In the genomic region with DNA sequence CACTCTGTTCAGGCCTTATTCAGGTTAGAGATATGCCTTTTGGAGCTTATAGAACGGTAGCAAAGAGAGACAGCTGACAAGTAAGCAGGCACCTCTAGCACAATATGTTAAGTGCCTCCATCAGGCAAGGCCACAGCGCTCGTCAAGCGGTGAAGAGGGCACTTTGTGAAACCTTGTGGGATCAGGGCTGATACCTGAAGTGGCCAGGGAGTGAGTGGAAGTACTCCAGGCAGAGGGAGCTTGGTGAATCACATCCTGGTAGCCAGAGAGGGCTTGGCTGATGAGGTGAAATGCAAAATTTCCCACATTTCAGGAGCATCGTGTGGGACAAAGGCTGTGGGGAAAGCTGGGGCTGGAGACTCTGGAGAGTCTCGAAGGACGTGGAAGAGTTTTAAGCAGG, we compare ENCODE assay signal across 20 cellular contexts.
A peak's percentile ranks its signal among the peaks of the same experiment; 100 is the strongest.
DNase-seq lines count a peak whose midpoint lies in the region; ATAC-seq and TF ChIP-seq lines count a peak whose summit lies in the region.
"Had no signal": no experiment of that assay in that cellular context is flagged by ENCODE, and none has a peak within 500 bp of the region (broad histone marks: within the 10 kb centered on the region; RNA-seq: fewer than 3 reads in every experiment).

No MANE protein-coding gene starts in this region.

- H3K4me1 ChIP-seq in left lung (no peaks in the 10 kb centered on the region), upper lobe of right lung (peaks cover 6% of the 10 kb centered on the region), endodermal cell (ENCODE audit: control insufficient read depth, insufficient read depth, low read length) (no peaks in the 10 kb centered on the region)

- no peaks in the 10 kb centered on the region for H3K36me3 Mint-ChIP-seq in endodermal cell (ENCODE audit: low read depth)

- H3K4me3 Mint-ChIP-seq in endodermal cell: no peak overlapping the region

- H3K36me3 ChIP-seq in left lung (no peaks in the 10 kb centered on the region), upper lobe of right lung (no peaks in the 10 kb centered on the region), endodermal cell (ENCODE audit: control insufficient read depth, insufficient read depth, low read length) (no peaks in the 10 kb centered on the region)

- H3K27ac ChIP-seq in left lung (no peak overlapping the region), upper lobe of right lung (no peak overlapping the region), endodermal cell (ENCODE audit: low read depth, low read length) (no peak overlapping the region)
- H3K27ac ChIP-seq: C4-2B, GM23248, RWPE1 had no signal

- no peaks in the 10 kb centered on the region for H3K9me3 Mint-ChIP-seq in endodermal cell

- ATAC-seq in left lung (peak; percentile 64), upper lobe of right lung (no peak), HG02759 (IDR thresholded peaks at IDR 0.05; ENCODE audit: unreplicated experiment) (no peak)
- ATAC-seq: GM12878, PC-3 had no signal

- WGBS in endodermal cell (ENCODE audit: insufficient coverage in 1 of 2, insufficient read length in 1 of 2), 2 experiments: 92 to 96% methylated on average over 7 of the region's 7 CpGs

- intact Hi-C loops in left lung (cut with DNase I): no loop called here
- intact Hi-C loops in upper lobe of right lung (cut with DNase I): no loop called here

- DNase-seq in NCI-H128 (lab: John Stamatoyannopoulos, UW; ENCODE audit: unreplicated experiment): peak; percentile 10
- peak; percentile 22 for DNase-seq in astrocyte of the hippocampus (ENCODE audit: low read depth, low spot score)
- DNase-seq in left lung: no peak
- DNase-seq in upper lobe of right lung: peak; percentile 47
- no peak for DNase-seq in NCI-H2029 treated with DMSO at 0.1 percent for 48 hours (lab: John Stamatoyannopoulos, UW)
- no peak for DNase-seq in endodermal cell
- DNase-seq: AML-193, GF-D8, GM23248, HCEC 1CT, NCI-H1092 treated with DMSO at 0.1 percent for 48 hours, NCI-H1694 treated with DMSO at 0.1 percent for 48 hours, NCI-H2107, NCI-H345, NCI-H526, PC-3 had no signal

- H3K27me3 ChIP-seq in left lung (no peaks in the 10 kb centered on the region), upper lobe of right lung (no peaks in the 10 kb centered on the region), endodermal cell (ENCODE audit: control insufficient read depth, insufficient read depth, low read length, poor library complexity, severe bottlenecking) (no peaks in the 10 kb centered on the region)

- H3K4me3 ChIP-seq in left lung: no peak overlapping the region
- no peak overlapping the region for H3K4me3 ChIP-seq in upper lobe of right lung
- H3K4me3 ChIP-seq in endodermal cell (ENCODE audit: low read length): no peak overlapping the region
- H3K4me3 ChIP-seq: GM12878, GM23248 had no signal

- no peak overlapping the region for H3K27ac Mint-ChIP-seq in endodermal cell

- TF ChIP-seq CTCF in left lung (IDR thresholded peaks at IDR 0.05) (no peak), upper lobe of right lung (IDR thresholded peaks at IDR 0.05) (no peak), endodermal cell (conservative IDR thresholded peaks at IDR 0.05) (no peak)

- H3K27me3 Mint-ChIP-seq in endodermal cell (ENCODE audit: insufficient read depth): peaks cover 2% of the 10 kb centered on the region

- H3K9me3 ChIP-seq in left lung (no peaks in the 10 kb centered on the region), upper lobe of right lung (no peaks in the 10 kb centered on the region), endodermal cell (ENCODE audit: control insufficient read depth, low read length) (no peaks in the 10 kb centered on the region)

- peaks cover 20% of the 10 kb centered on the region for H3K4me1 Mint-ChIP-seq in endodermal cell

- no peak overlapping the region for H3K9ac ChIP-seq in endodermal cell (ENCODE audit: extremely low read depth, low read length, poor library complexity, severe bottlenecking)
- H3K9ac ChIP-seq: GM23248 had no signal

Comparison
In these comparisons a context has a peak if more than half of its experiments do, and no peak if none do; other contexts are left out.
1. DNase-seq: peak in NCI-H128 (single experiment), astrocyte of the hippocampus (single experiment) and upper lobe of right lung (single experiment); none in left lung (0 of 2), NCI-H2029 treated with DMSO at 0.1 percent for 48 hours (single experiment) and endodermal cell (single experiment).